18 cellular contexts compared by ENCODE assay signal in genomic region chr12:2057793-2058408, GRCh38. TPM values are rescaled to one million over a fixed set of nuclear protein-coding genes. Genes with fewer than 3 reads are reported as not detected.
DNase-seq lines count a peak whose midpoint lies in the region; ATAC-seq, FAIRE-seq and TF ChIP-seq lines count a peak whose summit lies in the region.
"Had no signal": no experiment of that assay in that cellular context is flagged by ENCODE, and none has a peak within 500 bp of the region (broad histone marks: within the 10 kb centered on the region; RNA-seq: fewer than 3 reads in every experiment).

No MANE protein-coding gene starts in this region.

- H3K9me3 ChIP-seq in adipocyte (ENCODE audit: control insufficient read depth, low read length) (no peaks in the 10 kb centered on the region), esophagus muscularis mucosa (no peaks in the 10 kb centered on the region), stomach (no peaks in the 10 kb centered on the region), pancreas (no peaks in the 10 kb centered on the region)
- H3K9me3 ChIP-seq: HAP-1, thyroid gland had no signal

- H3K36me3 ChIP-seq in adipocyte (ENCODE audit: control insufficient read depth, insufficient read depth, low read length, severe bottlenecking) (peaks cover 4% of the 10 kb centered on the region), esophagus muscularis mucosa (no peaks in the 10 kb centered on the region), stomach (no peaks in the 10 kb centered on the region), pancreas (no peaks in the 10 kb centered on the region)
- H3K36me3 ChIP-seq: HAP-1, thyroid gland had no signal

- TF ChIP-seq POLR2A in esophagus muscularis mucosa (IDR thresholded peaks at IDR 0.05; ENCODE audit: low read depth): no peak
- no peak for TF ChIP-seq POLR2A in stomach (IDR thresholded peaks at IDR 0.05)

- H3K27ac ChIP-seq in esophagus muscularis mucosa (replicated peaks in 1 of 4) (peak overlapping the region; percentile 92 to 96 (median 95)), stomach (peak overlapping the region in 4 of 5 donors; percentile 14 to 92 (median 56)), pancreas (no peak overlapping the region)
- H3K27ac ChIP-seq: epithelial cell of prostate, thyroid gland had no signal

- TF ChIP-seq CTCF in esophagus muscularis mucosa (IDR thresholded peaks at IDR 0.05) (no peak), stomach (IDR thresholded peaks at IDR 0.05) (no peak), pancreas (IDR thresholded peaks at IDR 0.05) (no peak)

- intact Hi-C loops in esophagus muscularis mucosa (cut with DNase I) (loop anchor here (5.0 kb wide), 3 partner anchors 104 to 229 kb away; no protein-coding TSS in a partner anchor), stomach (cut with DNase I; ENCODE audit: low total_unique reads) (no loop called here), pancreas (cut with DNase I) (loop anchor here in 1 of 3 donors (5.0 to 10.0 kb wide), 2 partner anchors 229 to 527 kb away; no protein-coding TSS in a partner anchor)

- no peak overlapping the region for H3K4me3 ChIP-seq in adipocyte (ENCODE audit: low read length)
- peak overlapping the region; percentile 31 to 77 (median 54) for H3K4me3 ChIP-seq in esophagus muscularis mucosa
- H3K4me3 ChIP-seq in stomach: peak overlapping the region in 1 of 4 donors; percentile 11
- H3K4me3 ChIP-seq in pancreas: no peak overlapping the region
- H3K4me3 ChIP-seq: HAP-1, lung, thyroid gland had no signal

- TF ChIP-seq EP300 in esophagus muscularis mucosa (IDR thresholded peaks at IDR 0.05) (no peak), stomach (IDR thresholded peaks at IDR 0.05) (no peak)

- H3K27me3 ChIP-seq in adipocyte (replicated peaks; ENCODE audit: control insufficient read depth, insufficient read depth, low read length): no peaks in the 10 kb centered on the region
- no peaks in the 10 kb centered on the region for H3K27me3 ChIP-seq in esophagus muscularis mucosa
- peaks cover 0 to 57% (median 38%) of the 10 kb centered on the region in 3 donors for H3K27me3 ChIP-seq in stomach
- peaks cover 0 to 5% (median 3%) of the 10 kb centered on the region in 4 donors for H3K27me3 ChIP-seq in pancreas
- H3K27me3 ChIP-seq: thyroid gland had no signal

- DNase-seq in Daoy (ENCODE audit: low read depth) (peak; percentile 20), adipocyte (ENCODE audit: low read depth) (no peak), esophagus muscularis mucosa (ENCODE audit: extremely low spot score) (no peak), stomach (no peak), MV-4-11 (lab: John Stamatoyannopoulos, UW) (no peak), pancreas (no peak), retina (no peak), NCI-H510A treated with DMSO at 0.1 percent for 48 hours (lab: John Stamatoyannopoulos, UW) (no peak)
- DNase-seq: effector CD4-positive, alpha-beta T cell; natural killer cell; occipital lobe had no signal

- ATAC-seq in pancreas: no peak
- ATAC-seq: natural killer cell, Panc1 had no signal

- peak overlapping the region; percentile 26 for H3K9ac ChIP-seq in adipocyte (ENCODE audit: low read length)

- FAIRE-seq in pancreas (lab: Jason Lieb, UNC): no peak
- FAIRE-seq: small intestine, TTC549 had no signal

- 57% methylated on average over 8 of the region's 8 CpGs for WGBS in esophagus muscularis mucosa
- 43 to 69% (median 66%) methylated on average over 8 of the region's 8 CpGs for WGBS in stomach, 5 donors
- WGBS in pancreas, 2 donors: 47 to 57% methylated on average over 8 of the region's 8 CpGs

- H3K4me1 ChIP-seq in adipocyte (ENCODE audit: control insufficient read depth, insufficient read depth, low read length) (peaks cover 19% of the 10 kb centered on the region), esophagus muscularis mucosa (peaks cover 43 to 84% (median 70%) of the 10 kb centered on the region in 4 donors), stomach (peaks cover 0 to 55% (median 31%) of the 10 kb centered on the region in 4 donors), pancreas (peaks cover 0 to 3% (median 0%) of the 10 kb centered on the region in 3 donors)
- H3K4me1 ChIP-seq: HAP-1 had no signal

RNA-seq across cellular contexts. Expression of gene CACNA1C, which starts 5.1 kb away (rescaled TPM):
- 0.65 and 1.8 TPM in 2 replicates for total RNA-seq in Daoy (2014; rRNA removed; shearing (Covaris generic))
- 100 to 1,000 TPM in 1 of 4 donors, 10 to 100 TPM in 3; 44.1 to 104 (median 49.4) TPM for total RNA-seq in esophagus muscularis mucosa
- total RNA-seq in stomach: 10 to 100 TPM in 3 of 5 donors, 1 to 10 TPM in 2; 6.7 to 55.8 (median 23.7) TPM
- polyA plus RNA-seq in stomach: 1 to 10 TPM in 1 of 3 donors, under 1 TPM in 2; 0.31 to 2.8 (median 0.93) TPM
- total RNA-seq in pancreas: 1 to 10 TPM; 1.2 to 2.6 (median 1.7) TPM
- polyA plus RNA-seq in pancreas: 1 to 10 TPM; 3.3 to 3.8 TPM

RNA-seq across cellular contexts. Expression of gene DCP1B, which starts 53.6 kb away (rescaled TPM):
- 7.6 and 8.3 TPM in 2 replicates for total RNA-seq in Daoy (2014; rRNA removed; shearing (Covaris generic))
- total RNA-seq in esophagus muscularis mucosa (10 to 100 TPM; 22.0 to 26.5 (median 24.4) TPM), stomach (10 to 100 TPM in 4 of 5 donors, not detected in 1; 16.0 to 43.2 (median 28.4) TPM), pancreas (1 to 10 TPM; 5.3 to 7.1 (median 6.6) TPM)
- polyA plus RNA-seq in stomach (1 to 10 TPM; 5.8 to 9.3 (median 6.5) TPM), pancreas (1 to 10 TPM; 3.4 to 7.5 TPM)

Comparison
In these comparisons a context has a peak if more than half of its experiments do, and no peak if none do; other contexts are left out.
1. H3K4me3 ChIP-seq: peak in esophagus muscularis mucosa (4 of 4); none in adipocyte (single experiment) and pancreas (0 of 4).
2. H3K27ac ChIP-seq: peak in esophagus muscularis mucosa (4 of 4) and stomach (4 of 5); none in pancreas (0 of 4).